1 cellular context compared by ENCODE assay signal in genomic region chr4:78720994-78721677, GRCh38.
TF ChIP-seq lines count a peak whose summit lies in the region.

No MANE protein-coding gene starts in this region.

TF ChIP-seq in K562, 482 proteins besides CTCF, POLR2A, EP300 and RAD21 (continued from another document and continues in another):
- TF ChIP-seq, protein P1, sequence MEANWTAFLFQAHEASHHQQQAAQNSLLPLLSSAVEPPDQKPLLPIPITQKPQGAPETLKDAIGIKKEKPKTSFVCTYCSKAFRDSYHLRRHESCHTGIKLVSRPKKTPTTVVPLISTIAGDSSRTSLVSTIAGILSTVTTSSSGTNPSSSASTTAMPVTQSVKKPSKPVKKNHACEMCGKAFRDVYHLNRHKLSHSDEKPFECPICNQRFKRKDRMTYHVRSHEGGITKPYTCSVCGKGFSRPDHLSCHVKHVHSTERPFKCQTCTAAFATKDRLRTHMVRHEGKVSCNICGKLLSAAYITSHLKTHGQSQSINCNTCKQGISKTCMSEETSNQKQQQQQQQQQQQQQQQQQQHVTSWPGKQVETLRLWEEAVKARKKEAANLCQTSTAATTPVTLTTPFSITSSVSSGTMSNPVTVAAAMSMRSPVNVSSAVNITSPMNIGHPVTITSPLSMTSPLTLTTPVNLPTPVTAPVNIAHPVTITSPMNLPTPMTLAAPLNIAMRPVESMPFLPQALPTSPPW (CRISPR knock-in tag; IDR thresholded peaks at IDR 0.05) = peak; percentile 46
- no peak for TF ChIP-seq RBM15 (IDR thresholded peaks at IDR 0.05; ENCODE audit: insufficient read depth, low read length)
- TF ChIP-seq E2F8 (IDR thresholded peaks at IDR 0.05; ENCODE audit: low read depth, partially characterized antibody) = peak; percentile 67
- peak; percentile 84 for TF ChIP-seq SMARCE1 (IDR thresholded peaks at IDR 0.05)
- 0 out of 2 replicates have a peak, but pooled peaks have one; percentile 47 for TF ChIP-seq ZNF24 (IDR thresholded peaks at IDR 0.05)
- no peak for TF ChIP-seq ZNF121 (CRISPR knock-in tag; conservative IDR thresholded peaks at IDR 0.05)
- TF ChIP-seq, protein P2, sequence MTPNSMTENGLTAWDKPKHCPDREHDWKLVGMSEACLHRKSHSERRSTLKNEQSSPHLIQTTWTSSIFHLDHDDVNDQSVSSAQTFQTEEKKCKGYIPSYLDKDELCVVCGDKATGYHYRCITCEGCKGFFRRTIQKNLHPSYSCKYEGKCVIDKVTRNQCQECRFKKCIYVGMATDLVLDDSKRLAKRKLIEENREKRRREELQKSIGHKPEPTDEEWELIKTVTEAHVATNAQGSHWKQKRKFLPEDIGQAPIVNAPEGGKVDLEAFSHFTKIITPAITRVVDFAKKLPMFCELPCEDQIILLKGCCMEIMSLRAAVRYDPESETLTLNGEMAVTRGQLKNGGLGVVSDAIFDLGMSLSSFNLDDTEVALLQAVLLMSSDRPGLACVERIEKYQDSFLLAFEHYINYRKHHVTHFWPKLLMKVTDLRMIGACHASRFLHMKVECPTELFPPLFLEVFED (CRISPR knock-in tag; conservative IDR thresholded peaks at IDR 0.05) = peak; percentile 55; the same call in 1 of the 2 replicates
- TF ChIP-seq TSC22D4 (tag; IDR thresholded peaks at IDR 0.05) = no peak
- TF ChIP-seq, protein P3, sequence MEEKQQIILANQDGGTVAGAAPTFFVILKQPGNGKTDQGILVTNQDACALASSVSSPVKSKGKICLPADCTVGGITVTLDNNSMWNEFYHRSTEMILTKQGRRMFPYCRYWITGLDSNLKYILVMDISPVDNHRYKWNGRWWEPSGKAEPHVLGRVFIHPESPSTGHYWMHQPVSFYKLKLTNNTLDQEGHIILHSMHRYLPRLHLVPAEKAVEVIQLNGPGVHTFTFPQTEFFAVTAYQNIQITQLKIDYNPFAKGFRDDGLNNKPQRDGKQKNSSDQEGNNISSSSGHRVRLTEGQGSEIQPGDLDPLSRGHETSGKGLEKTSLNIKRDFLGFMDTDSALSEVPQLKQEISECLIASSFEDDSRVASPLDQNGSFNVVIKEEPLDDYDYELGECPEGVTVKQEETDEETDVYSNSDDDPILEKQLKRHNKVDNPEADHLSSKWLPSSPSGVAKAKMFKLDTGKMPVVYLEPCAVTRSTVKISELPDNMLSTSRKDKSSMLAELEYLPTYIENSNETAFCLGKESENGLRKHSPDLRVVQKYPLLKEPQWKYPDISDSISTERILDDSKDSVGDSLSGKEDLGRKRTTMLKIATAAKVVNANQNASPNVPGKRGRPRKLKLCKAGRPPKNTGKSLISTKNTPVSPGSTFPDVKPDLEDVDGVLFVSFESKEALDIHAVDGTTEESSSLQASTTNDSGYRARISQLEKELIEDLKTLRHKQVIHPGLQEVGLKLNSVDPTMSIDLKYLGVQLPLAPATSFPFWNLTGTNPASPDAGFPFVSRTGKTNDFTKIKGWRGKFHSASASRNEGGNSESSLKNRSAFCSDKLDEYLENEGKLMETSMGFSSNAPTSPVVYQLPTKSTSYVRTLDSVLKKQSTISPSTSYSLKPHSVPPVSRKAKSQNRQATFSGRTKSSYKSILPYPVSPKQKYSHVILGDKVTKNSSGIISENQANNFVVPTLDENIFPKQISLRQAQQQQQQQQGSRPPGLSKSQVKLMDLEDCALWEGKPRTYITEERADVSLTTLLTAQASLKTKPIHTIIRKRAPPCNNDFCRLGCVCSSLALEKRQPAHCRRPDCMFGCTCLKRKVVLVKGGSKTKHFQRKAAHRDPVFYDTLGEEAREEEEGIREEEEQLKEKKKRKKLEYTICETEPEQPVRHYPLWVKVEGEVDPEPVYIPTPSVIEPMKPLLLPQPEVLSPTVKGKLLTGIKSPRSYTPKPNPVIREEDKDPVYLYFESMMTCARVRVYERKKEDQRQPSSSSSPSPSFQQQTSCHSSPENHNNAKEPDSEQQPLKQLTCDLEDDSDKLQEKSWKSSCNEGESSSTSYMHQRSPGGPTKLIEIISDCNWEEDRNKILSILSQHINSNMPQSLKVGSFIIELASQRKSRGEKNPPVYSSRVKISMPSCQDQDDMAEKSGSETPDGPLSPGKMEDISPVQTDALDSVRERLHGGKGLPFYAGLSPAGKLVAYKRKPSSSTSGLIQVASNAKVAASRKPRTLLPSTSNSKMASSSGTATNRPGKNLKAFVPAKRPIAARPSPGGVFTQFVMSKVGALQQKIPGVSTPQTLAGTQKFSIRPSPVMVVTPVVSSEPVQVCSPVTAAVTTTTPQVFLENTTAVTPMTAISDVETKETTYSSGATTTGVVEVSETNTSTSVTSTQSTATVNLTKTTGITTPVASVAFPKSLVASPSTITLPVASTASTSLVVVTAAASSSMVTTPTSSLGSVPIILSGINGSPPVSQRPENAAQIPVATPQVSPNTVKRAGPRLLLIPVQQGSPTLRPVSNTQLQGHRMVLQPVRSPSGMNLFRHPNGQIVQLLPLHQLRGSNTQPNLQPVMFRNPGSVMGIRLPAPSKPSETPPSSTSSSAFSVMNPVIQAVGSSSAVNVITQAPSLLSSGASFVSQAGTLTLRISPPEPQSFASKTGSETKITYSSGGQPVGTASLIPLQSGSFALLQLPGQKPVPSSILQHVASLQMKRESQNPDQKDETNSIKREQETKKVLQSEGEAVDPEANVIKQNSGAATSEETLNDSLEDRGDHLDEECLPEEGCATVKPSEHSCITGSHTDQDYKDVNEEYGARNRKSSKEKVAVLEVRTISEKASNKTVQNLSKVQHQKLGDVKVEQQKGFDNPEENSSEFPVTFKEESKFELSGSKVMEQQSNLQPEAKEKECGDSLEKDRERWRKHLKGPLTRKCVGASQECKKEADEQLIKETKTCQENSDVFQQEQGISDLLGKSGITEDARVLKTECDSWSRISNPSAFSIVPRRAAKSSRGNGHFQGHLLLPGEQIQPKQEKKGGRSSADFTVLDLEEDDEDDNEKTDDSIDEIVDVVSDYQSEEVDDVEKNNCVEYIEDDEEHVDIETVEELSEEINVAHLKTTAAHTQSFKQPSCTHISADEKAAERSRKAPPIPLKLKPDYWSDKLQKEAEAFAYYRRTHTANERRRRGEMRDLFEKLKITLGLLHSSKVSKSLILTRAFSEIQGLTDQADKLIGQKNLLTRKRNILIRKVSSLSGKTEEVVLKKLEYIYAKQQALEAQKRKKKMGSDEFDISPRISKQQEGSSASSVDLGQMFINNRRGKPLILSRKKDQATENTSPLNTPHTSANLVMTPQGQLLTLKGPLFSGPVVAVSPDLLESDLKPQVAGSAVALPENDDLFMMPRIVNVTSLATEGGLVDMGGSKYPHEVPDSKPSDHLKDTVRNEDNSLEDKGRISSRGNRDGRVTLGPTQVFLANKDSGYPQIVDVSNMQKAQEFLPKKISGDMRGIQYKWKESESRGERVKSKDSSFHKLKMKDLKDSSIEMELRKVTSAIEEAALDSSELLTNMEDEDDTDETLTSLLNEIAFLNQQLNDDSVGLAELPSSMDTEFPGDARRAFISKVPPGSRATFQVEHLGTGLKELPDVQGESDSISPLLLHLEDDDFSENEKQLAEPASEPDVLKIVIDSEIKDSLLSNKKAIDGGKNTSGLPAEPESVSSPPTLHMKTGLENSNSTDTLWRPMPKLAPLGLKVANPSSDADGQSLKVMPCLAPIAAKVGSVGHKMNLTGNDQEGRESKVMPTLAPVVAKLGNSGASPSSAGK (IDR thresholded peaks at IDR 0.05) = peak; percentile 59; the same call in 1 of the 2 replicates
- peak; percentile 51 for TF ChIP-seq MBD2 (IDR thresholded peaks at IDR 0.05; ENCODE audit: borderline replicate concordance, low read depth)
- peak; percentile 96 for TF ChIP-seq NFRKB (IDR thresholded peaks at IDR 0.05; ENCODE audit: low read depth)
- TF ChIP-seq, protein P4, sequence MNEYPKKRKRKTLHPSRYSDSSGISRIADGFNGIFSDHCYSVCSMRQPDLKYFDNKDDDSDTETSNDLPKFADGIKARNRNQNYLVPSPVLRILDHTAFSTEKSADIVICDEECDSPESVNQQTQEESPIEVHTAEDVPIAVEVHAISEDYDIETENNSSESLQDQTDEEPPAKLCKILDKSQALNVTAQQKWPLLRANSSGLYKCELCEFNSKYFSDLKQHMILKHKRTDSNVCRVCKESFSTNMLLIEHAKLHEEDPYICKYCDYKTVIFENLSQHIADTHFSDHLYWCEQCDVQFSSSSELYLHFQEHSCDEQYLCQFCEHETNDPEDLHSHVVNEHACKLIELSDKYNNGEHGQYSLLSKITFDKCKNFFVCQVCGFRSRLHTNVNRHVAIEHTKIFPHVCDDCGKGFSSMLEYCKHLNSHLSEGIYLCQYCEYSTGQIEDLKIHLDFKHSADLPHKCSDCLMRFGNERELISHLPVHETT (CRISPR knock-in tag; conservative IDR thresholded peaks at IDR 0.05 in 1 of 2, IDR thresholded peaks at IDR 0.05 in 1 of 2) = peak in 1 of 2 experiments; percentile 8; a peak in 1 of 4 replicates
- TF ChIP-seq, protein P5, sequence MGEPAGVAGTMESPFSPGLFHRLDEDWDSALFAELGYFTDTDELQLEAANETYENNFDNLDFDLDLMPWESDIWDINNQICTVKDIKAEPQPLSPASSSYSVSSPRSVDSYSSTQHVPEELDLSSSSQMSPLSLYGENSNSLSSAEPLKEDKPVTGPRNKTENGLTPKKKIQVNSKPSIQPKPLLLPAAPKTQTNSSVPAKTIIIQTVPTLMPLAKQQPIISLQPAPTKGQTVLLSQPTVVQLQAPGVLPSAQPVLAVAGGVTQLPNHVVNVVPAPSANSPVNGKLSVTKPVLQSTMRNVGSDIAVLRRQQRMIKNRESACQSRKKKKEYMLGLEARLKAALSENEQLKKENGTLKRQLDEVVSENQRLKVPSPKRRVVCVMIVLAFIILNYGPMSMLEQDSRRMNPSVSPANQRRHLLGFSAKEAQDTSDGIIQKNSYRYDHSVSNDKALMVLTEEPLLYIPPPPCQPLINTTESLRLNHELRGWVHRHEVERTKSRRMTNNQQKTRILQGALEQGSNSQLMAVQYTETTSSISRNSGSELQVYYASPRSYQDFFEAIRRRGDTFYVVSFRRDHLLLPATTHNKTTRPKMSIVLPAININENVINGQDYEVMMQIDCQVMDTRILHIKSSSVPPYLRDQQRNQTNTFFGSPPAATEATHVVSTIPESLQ (CRISPR knock-in tag; IDR thresholded peaks at IDR 0.05) = no peak
- TF ChIP-seq ZNF79 (CRISPR knock-in tag; IDR thresholded peaks at IDR 0.05; ENCODE audit: low read depth) = no peak
- no peak for TF ChIP-seq CBX5 (IDR thresholded peaks at IDR 0.05; ENCODE audit: borderline replicate concordance, low read depth)
- no peak for TF ChIP-seq RERE (CRISPR knock-in tag; IDR thresholded peaks at IDR 0.05; ENCODE audit: borderline replicate concordance)
- no peak for TF ChIP-seq SP2 (IDR thresholded peaks at IDR 0.05; ENCODE audit: extremely low read depth, low read depth, low read length, poor library complexity, severe bottlenecking)
- TF ChIP-seq HLTF (IDR thresholded peaks at IDR 0.05) = no peak
- no peak for TF ChIP-seq ZNF280A (IDR thresholded peaks at IDR 0.05; ENCODE audit: low read depth, partially characterized antibody)
